In the genomic region with DNA sequence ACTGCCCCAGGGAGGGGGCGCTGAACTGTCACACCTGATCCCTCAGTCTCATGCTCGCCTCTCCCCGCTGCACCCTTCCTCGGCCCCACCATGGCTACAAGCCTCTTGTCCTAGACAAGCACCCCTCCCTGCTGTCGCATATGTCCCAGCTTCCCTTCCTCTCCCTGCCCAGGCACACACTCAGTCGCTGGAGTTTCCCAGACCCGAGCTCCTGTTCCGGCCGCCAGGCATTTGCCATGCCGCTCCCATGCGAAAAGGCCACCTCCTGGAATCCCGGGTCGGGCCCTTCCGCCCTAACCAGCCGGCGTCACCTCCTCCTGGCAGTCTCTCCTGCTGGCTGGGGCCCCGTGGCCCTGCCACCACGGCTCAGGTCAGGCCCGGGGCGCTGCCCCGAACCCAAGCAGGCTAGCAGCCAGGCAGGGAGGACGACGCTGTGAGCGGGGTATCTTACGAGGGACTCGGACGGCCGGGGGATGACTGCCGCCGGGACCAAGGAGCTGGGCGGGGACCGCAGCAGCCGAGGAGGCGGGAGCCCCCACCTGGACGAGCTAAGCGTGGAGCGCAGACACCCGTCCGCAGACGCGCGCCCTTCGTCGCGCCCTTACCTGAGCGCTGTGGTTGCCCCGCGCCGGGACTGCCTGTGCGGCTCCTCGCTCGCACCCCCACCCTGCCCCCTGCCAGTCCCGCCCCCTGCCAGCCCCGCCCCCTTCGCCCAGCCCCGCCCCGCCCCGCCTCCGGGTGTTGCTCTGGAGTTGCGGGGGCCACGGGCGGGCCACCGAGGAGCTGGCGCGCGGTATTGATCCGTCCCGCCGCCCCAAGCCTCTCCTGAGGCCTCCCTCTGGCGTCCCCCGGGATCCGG, we compare ENCODE assay signal across 8 cellular contexts. TPM values are rescaled to one million over a fixed set of nuclear protein-coding genes. Genes with fewer than 3 reads are reported as not detected.
DNase-seq lines count a peak whose midpoint lies in the region; ATAC-seq, FAIRE-seq and TF ChIP-seq lines count a peak whose summit lies in the region.

A gene with protein sequence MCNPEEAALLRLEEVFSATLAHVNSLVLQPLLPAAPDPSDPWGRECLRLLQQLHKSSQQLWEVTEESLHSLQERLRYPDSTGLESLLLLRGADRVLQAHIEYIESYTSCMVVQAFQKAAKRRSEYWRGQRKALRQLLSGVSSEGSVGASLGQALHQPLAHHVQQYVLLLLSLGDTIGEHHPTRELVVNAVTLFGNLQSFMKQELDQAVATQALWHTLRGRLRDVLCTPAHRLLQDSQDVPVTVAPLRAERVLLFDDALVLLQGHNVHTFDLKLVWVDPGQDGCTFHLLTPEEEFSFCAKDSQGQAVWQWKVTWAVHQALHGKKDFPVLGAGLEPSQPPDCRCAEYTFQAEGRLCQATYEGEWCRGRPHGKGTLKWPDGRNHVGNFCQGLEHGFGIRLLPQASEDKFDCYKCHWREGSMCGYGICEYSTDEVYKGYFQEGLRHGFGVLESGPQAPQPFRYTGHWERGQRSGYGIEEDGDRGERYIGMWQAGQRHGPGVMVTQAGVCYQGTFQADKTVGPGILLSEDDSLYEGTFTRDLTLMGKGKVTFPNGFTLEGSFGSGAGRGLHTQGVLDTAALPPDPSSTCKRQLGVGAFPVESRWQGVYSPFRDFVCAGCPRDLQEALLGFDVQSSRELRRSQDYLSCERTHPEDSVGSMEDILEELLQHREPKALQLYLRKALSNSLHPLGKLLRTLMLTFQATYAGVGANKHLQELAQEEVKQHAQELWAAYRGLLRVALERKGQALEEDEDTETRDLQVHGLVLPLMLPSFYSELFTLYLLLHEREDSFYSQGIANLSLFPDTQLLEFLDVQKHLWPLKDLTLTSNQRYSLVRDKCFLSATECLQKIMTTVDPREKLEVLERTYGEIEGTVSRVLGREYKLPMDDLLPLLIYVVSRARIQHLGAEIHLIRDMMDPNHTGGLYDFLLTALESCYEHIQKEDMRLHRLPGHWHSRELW (minus strand): TSS at position 642 of the 859 bp plus-strand sequence. CDS start 4,239 bp downstream, outside the sequence.

- H3K4me3 Mint-ChIP-seq in stimulated activated naive B cell treated with anti-CD40 and anti-IgM and Interleukin-4, amounts not matched to agents 10 μg/mL and 1 μg/mL and 100 μg/mL, for 72 hours = peak within 1 kb of the TSS; percentile 80 to 87

- FAIRE-seq in endothelial cell of umbilical vein (lab: Jason Lieb, UNC) = peak; percentile 12

- no peaks in the 10 kb centered on the region for H3K9me1 ChIP-seq in endothelial cell of umbilical vein (replicated peaks; ENCODE audit: control insufficient read depth, extremely low read depth, insufficient read depth, low read length)

- H4K20me1 ChIP-seq in endothelial cell of umbilical vein (replicated peaks; ENCODE audit: control insufficient read depth, extremely low read depth, insufficient read depth, low read length) = no peaks in the 10 kb centered on the region

- H3K27ac Mint-ChIP-seq in stimulated activated naive B cell treated with anti-CD40 and anti-IgM and Interleukin-4, amounts not matched to agents 10 μg/mL and 1 μg/mL and 100 μg/mL, for 72 hours = peak within 1 kb of the TSS; percentile 82

- peak within 1 kb of the TSS; percentile 28 for H3K9ac ChIP-seq in endothelial cell of umbilical vein (replicated peaks; ENCODE audit: extremely low read depth, insufficient read depth, low read length)

- intact Hi-C loops in endothelial cell of umbilical vein (cut with micrococcal nuclease) = no loop called here

- no peaks in the 10 kb centered on the region for H3K36me3 Mint-ChIP-seq in stimulated activated naive B cell treated with anti-CD40 and anti-IgM and Interleukin-4, amounts not matched to agents 10 μg/mL and 1 μg/mL and 100 μg/mL, for 72 hours

- H3K4me2 ChIP-seq in endothelial cell of umbilical vein (ENCODE audit: insufficient read depth, low read length) = peak within 1 kb of the TSS; percentile 84

- no peaks in the 10 kb centered on the region for H3K9me3 Mint-ChIP-seq in stimulated activated naive B cell treated with anti-CD40 and anti-IgM and Interleukin-4, amounts not matched to agents 10 μg/mL and 1 μg/mL and 100 μg/mL, for 72 hours

- H3K79me2 ChIP-seq in endothelial cell of umbilical vein (ENCODE audit: control insufficient read depth, insufficient read depth, low read length) = no peaks in the 10 kb centered on the region

- H3K27ac ChIP-seq in endothelial cell of umbilical vein (ENCODE audit: insufficient read depth, low read depth, low read length) = peak within 1 kb of the TSS; percentile 49

- TF ChIP-seq POLR2A in endothelial cell of umbilical vein (IDR thresholded peaks at IDR 0.05; ENCODE audit: low read depth, low read length) = no peak

- CTCF ChIA-PET in endothelial cell of umbilical vein (lab: Charles Lee) = interaction anchor here (1.3 to 2.0 kb wide), 4 partner anchors 14 to 216 kb away, joined by 4 to 22 read pairs (median 8); no protein-coding TSS in a partner anchor

- H3K9me3 ChIP-seq in endothelial cell of umbilical vein (replicated peaks; ENCODE audit: control insufficient read depth, insufficient read depth, low read length) = no peaks in the 10 kb centered on the region

- H3K4me3 ChIP-seq in endothelial cell of umbilical vein (replicated peaks in 1 of 3; ENCODE audit: insufficient read depth in 1 of 3, low read depth in 1 of 3, low read length in 3 of 3) = peak within 1 kb of the TSS; percentile 43 to 48 (median 46)

- DNase-seq in COLO829 (ENCODE audit: low spot score) (peak; percentile 32), LoVo (ENCODE audit: low spot score) (peak; percentile 70), endothelial cell of umbilical vein (ENCODE audit: low read depth, low spot score) (peak; percentile 51), myocyte (ENCODE audit: low read depth) (peak; percentile 57)
- DNase-seq in activated CD8-positive, alpha-beta memory T cell treated with anti-CD3 and anti-CD28 coated beads, Interleukin-2, amount 50 U/mL, for 4 hours = peak; percentile 68
- peak; percentile 21 for DNase-seq in stimulated activated naive B cell treated with anti-CD40 and anti-IgM and Interleukin-4, amounts not matched to agents 10 μg/mL and 1 μg/mL and 100 μg/mL, for 72 hours

- BruUV-seq in endothelial cell of umbilical vein (replicated peaks; lab: Mats Ljungman, UMichigan) = no TSS peak

- POLR2A ChIA-PET in endothelial cell of umbilical vein (lab: Charles Lee) = no interaction called here

- H3K27me3 ChIP-seq in endothelial cell of umbilical vein (ENCODE audit: control insufficient read depth in 2 of 2, insufficient read depth in 2 of 2, low read length in 2 of 2) = no peaks in the 10 kb centered on the region

- peak within 1 kb of the TSS; percentile 95 for H2AFZ ChIP-seq in endothelial cell of umbilical vein (ENCODE audit: low read depth, low read length)

- no peak for TF ChIP-seq CTCF in endothelial cell of umbilical vein (IDR thresholded peaks at IDR 0.05; ENCODE audit: extremely low read depth in 1 of 2, insufficient read depth in 1 of 2, low read depth in 1 of 2, low read length in 2 of 2)

- peaks cover 22% of the 10 kb centered on the region for H3K4me1 ChIP-seq in endothelial cell of umbilical vein (ENCODE audit: control insufficient read depth, extremely low read depth, insufficient read depth, low read length)

- H3K27me3 Mint-ChIP-seq in stimulated activated naive B cell treated with anti-CD40 and anti-IgM and Interleukin-4, amounts not matched to agents 10 μg/mL and 1 μg/mL and 100 μg/mL, for 72 hours = peaks cover 27 to 40% of the 10 kb centered on the region in 2 donors

- no peaks in the 10 kb centered on the region for H3K36me3 ChIP-seq in endothelial cell of umbilical vein (ENCODE audit: control insufficient read depth in 2 of 2, extremely low read depth in 1 of 2, insufficient read depth in 2 of 2, low read length in 2 of 2)

- dilution Hi-C loops in endothelial cell of umbilical vein (cut with MboI; ENCODE audit: extremely low pct_ligation_motif_present, low sequenced_read_pairs) = no loop called here

- peak; percentile 60 to 66 for ATAC-seq in stimulated activated naive B cell treated with anti-CD40 and anti-IgM and Interleukin-4, amounts not matched to agents 10 μg/mL and 1 μg/mL and 100 μg/mL, for 72 hours (replicated peaks)
- ATAC-seq in HG02973 (IDR thresholded peaks at IDR 0.05; ENCODE audit: unreplicated experiment) (no peak), HG02588 (IDR thresholded peaks at IDR 0.05; ENCODE audit: unreplicated experiment) (no peak)

- peaks cover 23 to 37% of the 10 kb centered on the region in 2 donors for H3K4me1 Mint-ChIP-seq in stimulated activated naive B cell treated with anti-CD40 and anti-IgM and Interleukin-4, amounts not matched to agents 10 μg/mL and 1 μg/mL and 100 μg/mL, for 72 hours

TF ChIP-seq in endothelial cell of umbilical vein, 7 proteins besides CTCF, POLR2A, EP300 and RAD21:
- TF ChIP-seq, protein P1, sequence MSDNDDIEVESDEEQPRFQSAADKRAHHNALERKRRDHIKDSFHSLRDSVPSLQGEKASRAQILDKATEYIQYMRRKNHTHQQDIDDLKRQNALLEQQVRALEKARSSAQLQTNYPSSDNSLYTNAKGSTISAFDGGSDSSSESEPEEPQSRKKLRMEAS (IDR thresholded peaks at IDR 0.05; ENCODE audit: insufficient read depth, insufficient read length) = no peak
- TF ChIP-seq POLR2AphosphoS5 (IDR thresholded peaks at IDR 0.05; ENCODE audit: insufficient read depth, low read depth, low read length) (no peak), GATA2 (IDR thresholded peaks at IDR 0.05; ENCODE audit: insufficient read depth, insufficient read length, low read depth, low read length) (no peak), EZH2 (IDR thresholded peaks at IDR 0.05; ENCODE audit: borderline replicate concordance, low read depth, low read length, severe bottlenecking) (peak; percentile 35), JUN (IDR thresholded peaks at IDR 0.05; ENCODE audit: borderline replicate concordance, insufficient read depth, insufficient read length, low read depth) (no peak)

RNA-seq across cellular contexts. Expression of the gene that starts here (rescaled TPM):
- 9.7 and 10.1 TPM in 2 replicates for total RNA-seq in endothelial cell of umbilical vein
- 7.3 and 7.8 TPM in 2 replicates for polyA plus RNA-seq in endothelial cell of umbilical vein
- polyA plus RNA-seq in endothelial cell of umbilical vein (2011; cell fraction: cytosol; rRNA removed) = 2.7 and 3.3 TPM in 2 replicates
- 58.7 and 78.9 TPM in 2 replicates for polyA plus RNA-seq in endothelial cell of umbilical vein (2011; cell fraction: nucleus; rRNA removed)
- 6.6 and 7.5 TPM in 2 replicates for polyA plus RNA-seq in endothelial cell of umbilical vein (2012)
- 7.5 and 8.4 TPM in 2 replicates for polyA minus RNA-seq in endothelial cell of umbilical vein
- 6.0 TPM for polyA minus RNA-seq in endothelial cell of umbilical vein (2011; cell fraction: cytosol; rRNA and poly(A)+ RNA removed)
- polyA minus RNA-seq in endothelial cell of umbilical vein (2011; cell fraction: nucleus; rRNA and poly(A)+ RNA removed) = 11.3 and 12.9 TPM in 2 replicates
- 15.0 and 19.6 TPM in 2 replicates for total RNA-seq in myocyte
- 6.9 TPM for polyA plus RNA-seq in myocyte (2012)

Comparison
In these comparisons a context has a peak if more than half of its experiments do, and no peak if none do; other contexts are left out.
1. ATAC-seq: peak in stimulated activated naive B cell treated with anti-CD40 and anti-IgM and Interleukin-4, amounts not matched to agents 10 μg/mL and 1 μg/mL and 100 μg/mL, for 72 hours (2 of 2); none in HG02973 (single experiment) and HG02588 (single experiment).
2. Peak in every context shown above with its lines, with median percentiles within 50 percentile points of each other: DNase-seq.